Comparison of ENCODE assay signal across 1 cellular context in the genomic region with DNA sequence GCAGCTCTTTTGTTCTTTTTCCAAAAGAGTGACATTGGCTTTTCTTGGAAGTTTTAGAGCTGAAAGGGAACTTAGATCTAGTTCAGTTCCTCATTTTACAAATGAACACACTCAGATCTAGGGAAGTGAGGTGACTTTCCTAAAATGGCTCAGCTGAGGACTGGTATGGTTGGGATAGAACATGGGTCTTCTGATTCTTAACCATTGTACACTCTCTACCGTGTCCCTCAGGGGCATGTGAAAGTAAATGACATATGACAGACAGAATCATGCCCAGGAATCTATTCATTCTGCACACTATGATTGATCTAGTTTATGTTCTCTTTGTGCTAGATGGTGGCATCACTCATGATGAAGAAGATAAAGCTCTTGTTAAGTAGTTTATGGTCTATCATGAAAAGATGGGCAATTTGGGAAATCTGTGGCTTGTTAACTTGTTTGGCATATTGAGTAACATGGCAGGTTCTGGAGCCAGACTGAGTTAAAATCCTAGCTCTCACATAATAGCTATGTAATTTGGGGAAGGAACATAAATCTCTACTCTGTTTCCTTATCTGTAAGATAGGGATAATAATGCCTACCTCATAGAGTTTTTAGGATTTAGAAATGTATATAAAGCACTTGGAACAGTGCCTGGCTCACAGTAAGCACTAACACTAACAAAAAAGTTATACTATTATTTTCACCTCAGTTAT.
TF ChIP-seq lines count a peak whose summit lies in the region.

No MANE protein-coding gene starts in this region.

TF ChIP-seq in GM23338, 12 proteins besides CTCF, POLR2A, EP300 and RAD21:
- TF ChIP-seq REST (IDR thresholded peaks at IDR 0.05; ENCODE audit: unreplicated experiment), result no peak
- no peak for TF ChIP-seq CREB1 (CRISPR knock-in tag; IDR thresholded peaks at IDR 0.05; ENCODE audit: low read depth)
- TF ChIP-seq EZH2 (IDR thresholded peaks at IDR 0.05; ENCODE audit: low read depth, unreplicated experiment), result no peak
- no peak for TF ChIP-seq ZNF114 (CRISPR knock-in tag; IDR thresholded peaks at IDR 0.05)
- no peak for TF ChIP-seq NANOG (IDR thresholded peaks at IDR 0.05; ENCODE audit: borderline replicate concordance)
- no peak for TF ChIP-seq ZNF462 (CRISPR knock-in tag; IDR thresholded peaks at IDR 0.05)
